ENCODE assay signal across 18 cellular contexts in genomic region chr12:41507286-41507685, GRCh38.
DNase-seq lines count a peak whose midpoint lies in the region; ATAC-seq, FAIRE-seq and TF ChIP-seq lines count a peak whose summit lies in the region.
"Had no signal": no experiment of that assay in that cellular context is flagged by ENCODE, and none has a peak within 500 bp of the region (broad histone marks: within the 10 kb centered on the region; RNA-seq: fewer than 3 reads in every experiment).

No MANE protein-coding gene starts in this region.

- H3K4me3 ChIP-seq in bronchial epithelial cell (ENCODE audit: low read depth, low read length) (no peak overlapping the region), lower lobe of right lung (no peak overlapping the region)
- H3K4me3 ChIP-seq: A549 had no signal

- no peak for FAIRE-seq in bronchial epithelial cell (lab: Jason Lieb, UNC)
- FAIRE-seq: A549, GM12892, GM19239, H1 had no signal

- no peak overlapping the region for H3K27ac ChIP-seq in lower lobe of right lung
- H3K27ac ChIP-seq: A549, C4-2B had no signal

- H3K9me3 ChIP-seq in lower lobe of right lung, result no peaks in the 10 kb centered on the region
- H3K9me3 ChIP-seq: A549, BE2C had no signal

- H3K27me3 ChIP-seq in bronchial epithelial cell (ENCODE audit: control insufficient read depth, insufficient read depth, low read length) (no peaks in the 10 kb centered on the region), lower lobe of right lung (ENCODE audit: low read depth) (no peaks in the 10 kb centered on the region)
- H3K27me3 ChIP-seq: BE2C had no signal

- H3K36me3 ChIP-seq in bronchial epithelial cell (ENCODE audit: control insufficient read depth, insufficient read depth, low read length), result no peaks in the 10 kb centered on the region
- no peaks in the 10 kb centered on the region for H3K36me3 ChIP-seq in lower lobe of right lung
- H3K36me3 ChIP-seq: BE2C had no signal

- DNase-seq in HT1080 (ENCODE audit: low read depth) (peak; percentile 11), bronchial epithelial cell (ENCODE audit: low read depth) (peak; percentile 22), lower lobe of right lung (no peak), GM13977 (ENCODE audit: low spot score) (no peak), HK-2 (ENCODE audit: unreplicated experiment) (no peak), ureter (ENCODE audit: low spot score) (no peak)
- DNase-seq in stimulated activated CD4-positive, alpha-beta T cell treated with anti-CD3 and anti-CD28 coated beads, Interleukin-2, amount 100 ng/mL, for 24 hours, result no peak
- DNase-seq: BE2C; CD4-positive, alpha-beta memory T cell; DND-41; GDM1; HCEC 1CT; HFFc6 had no signal

- TF ChIP-seq CTCF in bronchial epithelial cell (IDR thresholded peaks at IDR 0.05; ENCODE audit: insufficient read depth, low read length, severe bottlenecking) (no peak), lower lobe of right lung (IDR thresholded peaks at IDR 0.05) (no peak), GM13977 (IDR thresholded peaks at IDR 0.05; ENCODE audit: extremely low read depth, insufficient read depth, missing control alignments) (no peak)

- peaks cover 6% of the 10 kb centered on the region for H3K4me1 ChIP-seq in lower lobe of right lung
- H3K4me1 ChIP-seq: A549, BE2C had no signal

- peak; percentile 67 to 94 for ATAC-seq in lower lobe of right lung
- ATAC-seq: A549 had no signal

- in situ Hi-C loops in GM13977 (cut with MboI; ENCODE audit: low pct_unique_long_range_greater_than_20kb, low sequenced_read_pairs, unreplicated experiment), result no loop called here

- intact Hi-C loops in lower lobe of right lung (cut with DNase I), result no loop called here

Comparison
In these comparisons a context has a peak if more than half of its experiments do, and no peak if none do; other contexts are left out.
1. DNase-seq: peak in HT1080 (single experiment) and bronchial epithelial cell (single experiment); none in lower lobe of right lung (single experiment), GM13977 (single experiment), HK-2 (single experiment), stimulated activated CD4-positive, alpha-beta T cell treated with anti-CD3 and anti-CD28 coated beads, Interleukin-2, amount 100 ng/mL, for 24 hours (0 of 2) and ureter (single experiment).